23 cellular contexts compared by ENCODE assay signal in the genomic region with DNA sequence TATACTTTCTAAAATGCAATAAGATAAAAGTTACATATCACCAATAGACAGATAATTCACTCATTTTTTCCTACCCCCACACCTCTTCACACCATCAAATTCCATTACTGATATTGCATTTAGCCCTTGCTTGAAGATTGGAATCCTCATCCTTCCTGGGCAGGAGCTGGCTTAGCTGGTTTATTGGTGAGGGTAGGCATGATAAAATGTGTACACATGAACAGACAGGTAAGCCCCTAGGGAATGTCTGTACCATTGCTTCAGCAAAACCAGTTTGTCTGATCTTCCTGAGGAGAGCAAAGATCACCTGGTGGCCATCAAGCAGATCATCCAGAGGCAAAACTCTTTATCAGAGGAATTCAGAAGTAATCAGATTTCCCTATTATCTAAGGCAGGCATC. TPM values are rescaled to one million over a fixed set of nuclear protein-coding genes. Genes with fewer than 3 reads are reported as not detected.
A peak's percentile ranks its signal among the peaks of the same experiment; 100 is the strongest.
DNase-seq lines count a peak whose midpoint lies in the region; ATAC-seq, FAIRE-seq and TF ChIP-seq lines count a peak whose summit lies in the region.
"Had no signal": no experiment of that assay in that cellular context is flagged by ENCODE, and none has a peak within 500 bp of the region (broad histone marks: within the 10 kb centered on the region; RNA-seq: fewer than 3 reads in every experiment).

No MANE protein-coding gene starts in this region.

- FAIRE-seq in H54 (lab: Jason Lieb, UNC): no peak
- FAIRE-seq: GM12892, GM19239 had no signal

- ATAC-seq in foreskin keratinocyte (peak; percentile 89), upper lobe of left lung (ENCODE audit: low FRiP score in 2 of 2) (no peak)
- ATAC-seq: CD8-positive, alpha-beta T cell; Panc1 had no signal

- CTCF ChIA-PET in PC-9 (lab: Charles Lee): no interaction called here

- no peak overlapping the region for H3K27ac ChIP-seq in PC-9
- H3K27ac ChIP-seq in foreskin keratinocyte: no peak overlapping the region
- H3K27ac ChIP-seq in skin epidermis: peak overlapping the region in 14 of 21 experiments; percentile 22 to 78 (median 58)
- H3K27ac ChIP-seq in upper lobe of left lung: no peak overlapping the region
- H3K27ac ChIP-seq: SK-N-MC had no signal

- H3K4me3 ChIP-seq in PC-9 (no peak overlapping the region), skin epidermis (no peak overlapping the region), upper lobe of left lung (no peak overlapping the region)
- H3K4me3 ChIP-seq: SK-N-MC had no signal

- 0 out of 2 replicates have a peak overlapping the region, but pooled peaks have one; percentile 6 for H3K4me2 ChIP-seq in PC-9

- intact Hi-C loops in PC-9 (cut with micrococcal nuclease; ENCODE audit: unreplicated experiment): no loop called here

- no TSS peak for BruUV-seq in PC-9 (replicated peaks; lab: Mats Ljungman, UMichigan)

- H2AFZ ChIP-seq in PC-9: no peak overlapping the region

- H3K9me3 ChIP-seq in PC-9 (ENCODE audit: insufficient read depth, low read depth) (no peaks in the 10 kb centered on the region), upper lobe of left lung (no peaks in the 10 kb centered on the region)

- H3K79me2 ChIP-seq in PC-9 (ENCODE audit: low read depth): no peaks in the 10 kb centered on the region

- no peaks in the 10 kb centered on the region for H4K20me1 ChIP-seq in PC-9 (ENCODE audit: insufficient read depth)

- no peak for TF ChIP-seq POLR2A in upper lobe of left lung (IDR thresholded peaks at IDR 0.05)
- TF ChIP-seq POLR2A in H54 (IDR thresholded peaks at IDR 0.05; ENCODE audit: low read depth, low read length): no peak

- H3K36me3 ChIP-seq in PC-9 (ENCODE audit: low read depth): no peaks in the 10 kb centered on the region
- no peaks in the 10 kb centered on the region for H3K36me3 ChIP-seq in upper lobe of left lung

- POLR2A ChIA-PET in PC-9 (lab: Charles Lee; ENCODE audit: unreplicated experiment): no interaction called here

- peak; percentile 7 for DNase-seq in DMS53 (lab: John Stamatoyannopoulos, UW)
- no peak for DNase-seq in DMS53 treated with DMSO at 0.1 percent for 48 hours (lab: John Stamatoyannopoulos, UW; ENCODE audit: unreplicated experiment)
- peak in 1 of 2 experiments; percentile 65 for DNase-seq in PC-9
- DNase-seq in foreskin keratinocyte: peak; percentile 59 to 86
- no peak for DNase-seq in upper lobe of left lung
- DNase-seq in H54 (ENCODE audit: insufficient read length, low spot score): no peak
- no peak for DNase-seq in COLO668 (lab: John Stamatoyannopoulos, UW; ENCODE audit: unreplicated experiment)
- DNase-seq: CD8-positive, alpha-beta T cell; IMR-90; NCI-H1105 treated with DMSO at 0.1 percent for 48 hours; NCI-H1694 treated with DMSO at 0.1 percent for 48 hours; NCI-H2171; NCI-H446 treated with DMSO at 0.1 percent for 48 hours; Right ventricle myocardium superior had no signal

- TF ChIP-seq CTCF in PC-9 (conservative IDR thresholded peaks at IDR 0.05): 0 out of 2 replicates have a peak, but pooled peaks have one; percentile 17
- TF ChIP-seq CTCF in foreskin keratinocyte (conservative IDR thresholded peaks at IDR 0.05): peak; percentile 34
- no peak for TF ChIP-seq CTCF in upper lobe of left lung (IDR thresholded peaks at IDR 0.05)

- H3F3A ChIP-seq in PC-9 (ENCODE audit: insufficient read depth, low read depth): peaks cover 10% of the 10 kb centered on the region; the same call in 1 of the 2 replicates

- H3K4me1 ChIP-seq in PC-9 (replicated peaks; ENCODE audit: insufficient read depth) (peaks cover 26% of the 10 kb centered on the region), foreskin keratinocyte (no peaks in the 10 kb centered on the region), upper lobe of left lung (peaks cover 0 to 10% (median 8%) of the 10 kb centered on the region in 4 donors)

- TF ChIP-seq EP300 in upper lobe of left lung (IDR thresholded peaks at IDR 0.05): no peak

- peaks cover 3% of the 10 kb centered on the region; the same call in 1 of the 2 replicates for H3K9me2 ChIP-seq in PC-9 (ENCODE audit: insufficient read depth)

- H3K27me3 ChIP-seq in PC-9 (ENCODE audit: insufficient read depth, low read depth) (no peaks in the 10 kb centered on the region), foreskin keratinocyte (no peaks in the 10 kb centered on the region), upper lobe of left lung (no peaks in the 10 kb centered on the region)

RNA-seq across cellular contexts. Expression of gene FABP7, which starts 6.8 kb away (rescaled TPM):
- total RNA-seq in PC-9 (2021) (not detected in 2 replicates), foreskin keratinocyte (0.27 and 0.39 TPM in 2 replicates), upper lobe of left lung (not detected)
- polyA plus RNA-seq in foreskin keratinocyte: 0.49 and 0.59 TPM in 2 replicates
- total RNA-seq: CD8-positive, alpha-beta T cell; H4; HT-29; IMR-90; LHCN-M2; Right ventricle myocardium superior had no signal
- polyA plus RNA-seq: BJ, IMR-90 had no signal

RNA-seq across cellular contexts. Expression of gene SMPDL3A, which starts 16.3 kb away (rescaled TPM):
- total RNA-seq in PC-9 (2021) (2.4 TPM in 2 replicates), foreskin keratinocyte (4.7 and 6.9 TPM in 2 replicates), upper lobe of left lung (10 to 100 TPM; 11.0 to 19.9 (median 15.6) TPM)
- polyA plus RNA-seq in foreskin keratinocyte: 2.7 and 5.0 TPM in 2 replicates
- total RNA-seq: CD8-positive, alpha-beta T cell had no signal

Comparison
In these comparisons a context has a peak if more than half of its experiments do, and no peak if none do; other contexts are left out.
1. DNase-seq: peak in DMS53 (single experiment) and foreskin keratinocyte (2 of 2); none in DMS53 treated with DMSO at 0.1 percent for 48 hours (single experiment), upper lobe of left lung (0 of 2), H54 (single experiment) and COLO668 (single experiment).
2. H3K27ac ChIP-seq: peak in skin epidermis (14 of 21); none in PC-9 (single experiment), foreskin keratinocyte (single experiment) and upper lobe of left lung (0 of 4).
3. CTCF ChIP-seq: peak in PC-9 (single experiment) and foreskin keratinocyte (single experiment); none in upper lobe of left lung (0 of 6).